1 cellular context compared by ENCODE assay signal in genomic region chr3:181710581-181711255, GRCh38.
TF ChIP-seq lines count a peak whose summit lies in the region.

No MANE protein-coding gene starts in this region.

TF ChIP-seq in HepG2, 621 proteins besides CTCF, POLR2A, EP300 and RAD21 (continued from another document):
- TF ChIP-seq ZBTB40 (IDR thresholded peaks at IDR 0.05) (no peak), ZBTB40 (CRISPR knock-in tag; IDR thresholded peaks at IDR 0.05) (no peak), NFIB (CRISPR knock-in tag; IDR thresholded peaks at IDR 0.05; ENCODE audit: borderline replicate concordance) (no peak), HES4 (CRISPR knock-in tag; IDR thresholded peaks at IDR 0.05; ENCODE audit: borderline replicate concordance) (no peak), MBNL3 (CRISPR knock-in tag; conservative IDR thresholded peaks at IDR 0.05) (no peak), ZNF546 (CRISPR knock-in tag; conservative IDR thresholded peaks at IDR 0.05) (no peak), ZMYM3 (CRISPR knock-in tag; IDR thresholded peaks at IDR 0.05) (no peak)
